In genomic region chr11:57491371-57492061, GRCh38 we compare ENCODE assay signal across 8 cellular contexts. TPM values are rescaled to one million over a fixed set of nuclear protein-coding genes. Genes with fewer than 3 reads are reported as not detected.
DNase-seq lines count a peak whose midpoint lies in the region; ATAC-seq lines count a peak whose summit lies in the region.

No MANE protein-coding gene starts in this region.

- peaks cover 12% of the 10 kb centered on the region for H3K4me1 Mint-ChIP-seq in activated T-cell treated with anti-CD3 and anti-CD28 coated beads, Interleukin-2, amount 50 U/mL, for 24 hours (ENCODE audit: low read depth)

- H3K9me3 Mint-ChIP-seq in activated T-cell treated with anti-CD3 and anti-CD28 coated beads, Interleukin-2, amount 50 U/mL, for 24 hours = no peaks in the 10 kb centered on the region

- H3K36me3 Mint-ChIP-seq in activated T-cell treated with anti-CD3 and anti-CD28 coated beads, Interleukin-2, amount 50 U/mL, for 24 hours (ENCODE audit: low read depth) = peaks cover 79% of the 10 kb centered on the region

- DNase-seq in DMS 273 (lab: John Stamatoyannopoulos, UW; ENCODE audit: unreplicated experiment) (peak; percentile 48), DMS 273 treated with DMSO at 0.1 percent for 48 hours (lab: John Stamatoyannopoulos, UW) (no peak), NAMALWA (ENCODE audit: low spot score) (peak; percentile 63), Right ventricle myocardium superior (peak; percentile 62), GM19240 (ENCODE audit: insufficient read length, low spot score) (no peak), SHP77 treated with DMSO at 0.1 percent for 48 hours (lab: John Stamatoyannopoulos, UW) (no peak)
- peak; percentile 69 for DNase-seq in activated T-cell treated with anti-CD3 and anti-CD28 coated beads, Interleukin-2, amount 50 U/mL, for 24 hours
- peak; percentile 38 to 67 for DNase-seq in stimulated activated CD4-positive, alpha-beta T cell treated with anti-CD3 and anti-CD28 coated beads, Interleukin-4, amount 100 ng/mL, for 48 hours (ENCODE audit: low read depth in 2 of 2)

- ATAC-seq in Right ventricle myocardium superior (ENCODE audit: poor library complexity) = no peak

- H3K4me3 Mint-ChIP-seq in activated T-cell treated with anti-CD3 and anti-CD28 coated beads, Interleukin-2, amount 50 U/mL, for 24 hours = no peak overlapping the region

- intact Hi-C loops in Right ventricle myocardium superior (cut with DNase I) = loop anchor here (2.0 kb wide), 1 partner anchor 35 kb away; no protein-coding TSS in a partner anchor

- H3K27ac Mint-ChIP-seq in activated T-cell treated with anti-CD3 and anti-CD28 coated beads, Interleukin-2, amount 50 U/mL, for 24 hours = no peak overlapping the region

- H3K27me3 Mint-ChIP-seq in activated T-cell treated with anti-CD3 and anti-CD28 coated beads, Interleukin-2, amount 50 U/mL, for 24 hours = no peaks in the 10 kb centered on the region

RNA-seq across cellular contexts. Expression of gene SLC43A1, which starts 24.0 kb away (rescaled TPM):
- 5.4 TPM for total RNA-seq in Right ventricle myocardium superior

RNA-seq across cellular contexts. Expression of gene RTN4RL2, which starts 31.2 kb away (rescaled TPM):
- total RNA-seq in Right ventricle myocardium superior = 1.9 TPM

RNA-seq across cellular contexts. Expression of gene TIMM10, which starts 39.0 kb away (rescaled TPM):
- 64.8 TPM for total RNA-seq in Right ventricle myocardium superior

RNA-seq across cellular contexts. Expression of gene SMTNL1, which starts 45.9 kb away (rescaled TPM):
- not detected for total RNA-seq in Right ventricle myocardium superior

Comparison
In these comparisons a context has a peak if more than half of its experiments do, and no peak if none do; other contexts are left out.
1. DNase-seq: peak in DMS 273 (single experiment), NAMALWA (single experiment), activated T-cell treated with anti-CD3 and anti-CD28 coated beads, Interleukin-2, amount 50 U/mL, for 24 hours (single experiment), Right ventricle myocardium superior (single experiment) and stimulated activated CD4-positive, alpha-beta T cell treated with anti-CD3 and anti-CD28 coated beads, Interleukin-4, amount 100 ng/mL, for 48 hours (2 of 2); none in DMS 273 treated with DMSO at 0.1 percent for 48 hours (single experiment), GM19240 (single experiment) and SHP77 treated with DMSO at 0.1 percent for 48 hours (single experiment).